ENCODE assay signal across 1 cellular context in the genomic region with DNA sequence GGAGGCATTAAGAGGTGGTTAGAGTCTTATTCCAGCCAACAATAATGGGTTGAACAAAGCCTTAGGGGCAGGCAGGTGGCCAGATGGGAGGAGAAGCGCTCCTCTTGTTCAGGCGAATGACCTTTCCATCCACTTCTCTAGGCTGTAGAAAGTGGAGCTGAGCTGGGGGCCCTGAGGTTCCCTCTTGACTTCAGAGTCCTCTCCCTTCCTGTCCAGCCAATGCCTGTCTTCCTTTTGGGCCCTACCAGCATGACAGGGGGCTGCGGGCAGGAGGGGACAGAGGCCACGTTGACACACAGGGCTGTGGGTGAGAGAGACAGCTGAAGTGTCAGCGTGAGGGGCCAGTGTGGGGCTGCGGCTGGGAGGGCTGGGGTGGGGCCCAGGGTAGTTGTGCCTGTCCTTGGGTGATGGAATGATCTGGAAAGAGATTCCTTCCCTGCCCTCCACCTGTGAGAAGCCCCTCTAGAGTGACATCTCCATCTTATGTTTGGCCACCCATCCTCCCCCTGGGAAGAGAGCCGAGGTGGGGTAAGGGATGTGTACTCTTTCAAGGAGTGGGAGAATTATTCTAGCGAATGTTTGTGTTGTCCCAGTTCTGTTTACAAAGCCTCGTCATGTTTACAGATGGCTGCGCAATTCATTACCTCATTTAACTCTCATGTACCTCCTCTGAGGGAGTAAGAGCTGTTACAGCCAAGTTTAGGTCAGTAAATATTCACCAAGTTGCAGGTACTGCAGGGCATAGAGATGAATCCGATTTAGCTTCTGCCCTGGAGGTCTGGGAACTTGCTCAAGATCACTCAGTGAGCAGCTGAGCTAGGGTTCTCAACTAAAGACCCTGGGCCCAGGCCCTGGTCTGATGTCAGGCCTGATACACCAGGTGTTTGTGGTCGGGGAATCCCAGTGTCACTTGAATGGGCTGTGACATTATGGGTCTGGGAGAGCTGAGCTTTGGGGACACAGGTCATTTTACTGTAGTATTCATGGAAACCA.
TF ChIP-seq lines count a peak whose summit lies in the region.

No MANE protein-coding gene starts in this region.

TF ChIP-seq in HepG2, 621 proteins besides CTCF, POLR2A, EP300 and RAD21 (continued from another document and continues in another):
- TF ChIP-seq, protein P1, sequence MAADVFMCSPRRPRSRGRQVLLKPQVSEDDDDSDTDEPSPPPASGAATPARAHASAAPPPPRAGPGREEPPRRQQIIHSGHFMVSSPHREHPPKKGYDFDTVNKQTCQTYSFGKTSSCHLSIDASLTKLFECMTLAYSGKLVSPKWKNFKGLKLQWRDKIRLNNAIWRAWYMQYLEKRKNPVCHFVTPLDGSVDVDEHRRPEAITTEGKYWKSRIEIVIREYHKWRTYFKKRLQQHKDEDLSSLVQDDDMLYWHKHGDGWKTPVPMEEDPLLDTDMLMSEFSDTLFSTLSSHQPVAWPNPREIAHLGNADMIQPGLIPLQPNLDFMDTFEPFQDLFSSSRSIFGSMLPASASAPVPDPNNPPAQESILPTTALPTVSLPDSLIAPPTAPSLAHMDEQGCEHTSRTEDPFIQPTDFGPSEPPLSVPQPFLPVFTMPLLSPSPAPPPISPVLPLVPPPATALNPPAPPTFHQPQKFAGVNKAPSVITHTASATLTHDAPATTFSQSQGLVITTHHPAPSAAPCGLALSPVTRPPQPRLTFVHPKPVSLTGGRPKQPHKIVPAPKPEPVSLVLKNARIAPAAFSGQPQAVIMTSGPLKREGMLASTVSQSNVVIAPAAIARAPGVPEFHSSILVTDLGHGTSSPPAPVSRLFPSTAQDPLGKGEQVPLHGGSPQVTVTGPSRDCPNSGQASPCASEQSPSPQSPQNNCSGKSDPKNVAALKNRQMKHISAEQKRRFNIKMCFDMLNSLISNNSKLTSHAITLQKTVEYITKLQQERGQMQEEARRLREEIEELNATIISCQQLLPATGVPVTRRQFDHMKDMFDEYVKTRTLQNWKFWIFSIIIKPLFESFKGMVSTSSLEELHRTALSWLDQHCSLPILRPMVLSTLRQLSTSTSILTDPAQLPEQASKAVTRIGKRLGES (CRISPR knock-in tag; IDR thresholded peaks at IDR 0.05; ENCODE audit: borderline replicate concordance) = no peak
- TF ChIP-seq ZNF263 (CRISPR knock-in tag; IDR thresholded peaks at IDR 0.05) (peak; percentile 31; the same call in 1 of the 2 replicates), ZNF256 (CRISPR knock-in tag; conservative IDR thresholded peaks at IDR 0.05) (no peak), ZNF33B (CRISPR knock-in tag; IDR thresholded peaks at IDR 0.05) (peak; percentile 50), RFX1 (IDR thresholded peaks at IDR 0.05) (no peak), KDM6A (CRISPR knock-in tag; IDR thresholded peaks at IDR 0.05; ENCODE audit: low read depth) (peak; percentile 76), ZNF33A (CRISPR knock-in tag; IDR thresholded peaks at IDR 0.05; ENCODE audit: borderline replicate concordance) (no peak; the same call in 1 of the 2 replicates), RXRB (CRISPR knock-in tag; IDR thresholded peaks at IDR 0.05; ENCODE audit: borderline replicate concordance) (peak; percentile 67), ZNF776 (CRISPR knock-in tag; IDR thresholded peaks at IDR 0.05) (no peak), CENPX (CRISPR knock-in tag; IDR thresholded peaks at IDR 0.05) (no peak), ZNF747 (CRISPR knock-in tag; IDR thresholded peaks at IDR 0.05; ENCODE audit: borderline replicate concordance) (no peak), ZKSCAN8 (CRISPR knock-in tag; IDR thresholded peaks at IDR 0.05; ENCODE audit: borderline replicate concordance) (peak; percentile 30; the same call in 1 of the 2 replicates), HMGA1 (CRISPR knock-in tag; conservative IDR thresholded peaks at IDR 0.05) (no peak), GTF3A (CRISPR knock-in tag; conservative IDR thresholded peaks at IDR 0.05) (0 out of 2 replicates have a peak, but pooled peaks have one; percentile 49), FOXK1 (CRISPR knock-in tag; IDR thresholded peaks at IDR 0.05; ENCODE audit: borderline replicate concordance, low read depth) (peak; percentile 92; the same call in 1 of the 2 replicates), ZMYM2 (CRISPR knock-in tag; IDR thresholded peaks at IDR 0.05) (no peak), NRL (CRISPR knock-in tag; IDR thresholded peaks at IDR 0.05; ENCODE audit: borderline replicate concordance) (peak; percentile 54; the same call in 1 of the 2 replicates), YEATS2 (CRISPR knock-in tag; IDR thresholded peaks at IDR 0.05; ENCODE audit: borderline replicate concordance) (no peak; the same call in 1 of the 2 replicates), EED (CRISPR knock-in tag; IDR thresholded peaks at IDR 0.05) (no peak), ZNF431 (CRISPR knock-in tag; IDR thresholded peaks at IDR 0.05; ENCODE audit: borderline replicate concordance, low read depth) (peak; percentile 62; the same call in 1 of the 2 replicates), PAWR (CRISPR knock-in tag; IDR thresholded peaks at IDR 0.05; ENCODE audit: borderline replicate concordance) (no peak), TSC22D2 (CRISPR knock-in tag; IDR thresholded peaks at IDR 0.05; ENCODE audit: borderline replicate concordance) (no peak), BHLHE40 (IDR thresholded peaks at IDR 0.05; ENCODE audit: low read length) (no peak), ZNF274 (CRISPR knock-in tag; IDR thresholded peaks at IDR 0.05) (peak; percentile 40), ZSCAN30 (CRISPR knock-in tag; IDR thresholded peaks at IDR 0.05) (0 out of 2 replicates have a peak, but pooled peaks have one; percentile 29), CREM (IDR thresholded peaks at IDR 0.05) (peak; percentile 84), CREM (CRISPR knock-in tag; IDR thresholded peaks at IDR 0.05) (no peak), MED13 (CRISPR knock-in tag; IDR thresholded peaks at IDR 0.05) (no peak), ZKSCAN5 (CRISPR knock-in tag; IDR thresholded peaks at IDR 0.05) (no peak), MXD4 (CRISPR knock-in tag; IDR thresholded peaks at IDR 0.05) (no peak; the same call in 1 of the 2 replicates), HDAC6 (IDR thresholded peaks at IDR 0.05; ENCODE audit: low read depth, low read length) (no peak), JARID2 (CRISPR knock-in tag; IDR thresholded peaks at IDR 0.05; ENCODE audit: insufficient replicate concordance) (peak; percentile 67), KDM3A (CRISPR knock-in tag; IDR thresholded peaks at IDR 0.05; ENCODE audit: low read depth) (0 out of 2 replicates have a peak, but pooled peaks have one; percentile 10)
- TF ChIP-seq, protein P2, sequence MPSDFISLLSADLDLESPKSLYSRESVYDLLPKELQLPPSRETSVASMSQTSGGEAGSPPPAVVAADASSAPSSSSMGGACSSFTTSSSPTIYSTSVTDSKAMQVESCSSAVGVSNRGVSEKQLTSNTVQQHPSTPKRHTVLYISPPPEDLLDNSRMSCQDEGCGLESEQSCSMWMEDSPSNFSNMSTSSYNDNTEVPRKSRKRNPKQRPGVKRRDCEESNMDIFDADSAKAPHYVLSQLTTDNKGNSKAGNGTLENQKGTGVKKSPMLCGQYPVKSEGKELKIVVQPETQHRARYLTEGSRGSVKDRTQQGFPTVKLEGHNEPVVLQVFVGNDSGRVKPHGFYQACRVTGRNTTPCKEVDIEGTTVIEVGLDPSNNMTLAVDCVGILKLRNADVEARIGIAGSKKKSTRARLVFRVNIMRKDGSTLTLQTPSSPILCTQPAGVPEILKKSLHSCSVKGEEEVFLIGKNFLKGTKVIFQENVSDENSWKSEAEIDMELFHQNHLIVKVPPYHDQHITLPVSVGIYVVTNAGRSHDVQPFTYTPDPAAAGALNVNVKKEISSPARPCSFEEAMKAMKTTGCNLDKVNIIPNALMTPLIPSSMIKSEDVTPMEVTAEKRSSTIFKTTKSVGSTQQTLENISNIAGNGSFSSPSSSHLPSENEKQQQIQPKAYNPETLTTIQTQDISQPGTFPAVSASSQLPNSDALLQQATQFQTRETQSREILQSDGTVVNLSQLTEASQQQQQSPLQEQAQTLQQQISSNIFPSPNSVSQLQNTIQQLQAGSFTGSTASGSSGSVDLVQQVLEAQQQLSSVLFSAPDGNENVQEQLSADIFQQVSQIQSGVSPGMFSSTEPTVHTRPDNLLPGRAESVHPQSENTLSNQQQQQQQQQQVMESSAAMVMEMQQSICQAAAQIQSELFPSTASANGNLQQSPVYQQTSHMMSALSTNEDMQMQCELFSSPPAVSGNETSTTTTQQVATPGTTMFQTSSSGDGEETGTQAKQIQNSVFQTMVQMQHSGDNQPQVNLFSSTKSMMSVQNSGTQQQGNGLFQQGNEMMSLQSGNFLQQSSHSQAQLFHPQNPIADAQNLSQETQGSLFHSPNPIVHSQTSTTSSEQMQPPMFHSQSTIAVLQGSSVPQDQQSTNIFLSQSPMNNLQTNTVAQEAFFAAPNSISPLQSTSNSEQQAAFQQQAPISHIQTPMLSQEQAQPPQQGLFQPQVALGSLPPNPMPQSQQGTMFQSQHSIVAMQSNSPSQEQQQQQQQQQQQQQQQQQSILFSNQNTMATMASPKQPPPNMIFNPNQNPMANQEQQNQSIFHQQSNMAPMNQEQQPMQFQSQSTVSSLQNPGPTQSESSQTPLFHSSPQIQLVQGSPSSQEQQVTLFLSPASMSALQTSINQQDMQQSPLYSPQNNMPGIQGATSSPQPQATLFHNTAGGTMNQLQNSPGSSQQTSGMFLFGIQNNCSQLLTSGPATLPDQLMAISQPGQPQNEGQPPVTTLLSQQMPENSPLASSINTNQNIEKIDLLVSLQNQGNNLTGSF (CRISPR knock-in tag; IDR thresholded peaks at IDR 0.05) = no peak
- TF ChIP-seq, protein P3, sequence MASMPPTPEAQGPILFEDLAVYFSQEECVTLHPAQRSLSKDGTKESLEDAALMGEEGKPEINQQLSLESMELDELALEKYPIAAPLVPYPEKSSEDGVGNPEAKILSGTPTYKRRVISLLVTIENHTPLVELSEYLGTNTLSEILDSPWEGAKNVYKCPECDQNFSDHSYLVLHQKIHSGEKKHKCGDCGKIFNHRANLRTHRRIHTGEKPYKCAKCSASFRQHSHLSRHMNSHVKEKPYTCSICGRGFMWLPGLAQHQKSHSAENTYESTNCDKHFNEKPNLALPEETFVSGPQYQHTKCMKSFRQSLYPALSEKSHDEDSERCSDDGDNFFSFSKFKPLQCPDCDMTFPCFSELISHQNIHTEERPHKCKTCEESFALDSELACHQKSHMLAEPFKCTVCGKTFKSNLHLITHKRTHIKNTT (CRISPR knock-in tag; IDR thresholded peaks at IDR 0.05) = no peak
- TF ChIP-seq, protein P4, sequence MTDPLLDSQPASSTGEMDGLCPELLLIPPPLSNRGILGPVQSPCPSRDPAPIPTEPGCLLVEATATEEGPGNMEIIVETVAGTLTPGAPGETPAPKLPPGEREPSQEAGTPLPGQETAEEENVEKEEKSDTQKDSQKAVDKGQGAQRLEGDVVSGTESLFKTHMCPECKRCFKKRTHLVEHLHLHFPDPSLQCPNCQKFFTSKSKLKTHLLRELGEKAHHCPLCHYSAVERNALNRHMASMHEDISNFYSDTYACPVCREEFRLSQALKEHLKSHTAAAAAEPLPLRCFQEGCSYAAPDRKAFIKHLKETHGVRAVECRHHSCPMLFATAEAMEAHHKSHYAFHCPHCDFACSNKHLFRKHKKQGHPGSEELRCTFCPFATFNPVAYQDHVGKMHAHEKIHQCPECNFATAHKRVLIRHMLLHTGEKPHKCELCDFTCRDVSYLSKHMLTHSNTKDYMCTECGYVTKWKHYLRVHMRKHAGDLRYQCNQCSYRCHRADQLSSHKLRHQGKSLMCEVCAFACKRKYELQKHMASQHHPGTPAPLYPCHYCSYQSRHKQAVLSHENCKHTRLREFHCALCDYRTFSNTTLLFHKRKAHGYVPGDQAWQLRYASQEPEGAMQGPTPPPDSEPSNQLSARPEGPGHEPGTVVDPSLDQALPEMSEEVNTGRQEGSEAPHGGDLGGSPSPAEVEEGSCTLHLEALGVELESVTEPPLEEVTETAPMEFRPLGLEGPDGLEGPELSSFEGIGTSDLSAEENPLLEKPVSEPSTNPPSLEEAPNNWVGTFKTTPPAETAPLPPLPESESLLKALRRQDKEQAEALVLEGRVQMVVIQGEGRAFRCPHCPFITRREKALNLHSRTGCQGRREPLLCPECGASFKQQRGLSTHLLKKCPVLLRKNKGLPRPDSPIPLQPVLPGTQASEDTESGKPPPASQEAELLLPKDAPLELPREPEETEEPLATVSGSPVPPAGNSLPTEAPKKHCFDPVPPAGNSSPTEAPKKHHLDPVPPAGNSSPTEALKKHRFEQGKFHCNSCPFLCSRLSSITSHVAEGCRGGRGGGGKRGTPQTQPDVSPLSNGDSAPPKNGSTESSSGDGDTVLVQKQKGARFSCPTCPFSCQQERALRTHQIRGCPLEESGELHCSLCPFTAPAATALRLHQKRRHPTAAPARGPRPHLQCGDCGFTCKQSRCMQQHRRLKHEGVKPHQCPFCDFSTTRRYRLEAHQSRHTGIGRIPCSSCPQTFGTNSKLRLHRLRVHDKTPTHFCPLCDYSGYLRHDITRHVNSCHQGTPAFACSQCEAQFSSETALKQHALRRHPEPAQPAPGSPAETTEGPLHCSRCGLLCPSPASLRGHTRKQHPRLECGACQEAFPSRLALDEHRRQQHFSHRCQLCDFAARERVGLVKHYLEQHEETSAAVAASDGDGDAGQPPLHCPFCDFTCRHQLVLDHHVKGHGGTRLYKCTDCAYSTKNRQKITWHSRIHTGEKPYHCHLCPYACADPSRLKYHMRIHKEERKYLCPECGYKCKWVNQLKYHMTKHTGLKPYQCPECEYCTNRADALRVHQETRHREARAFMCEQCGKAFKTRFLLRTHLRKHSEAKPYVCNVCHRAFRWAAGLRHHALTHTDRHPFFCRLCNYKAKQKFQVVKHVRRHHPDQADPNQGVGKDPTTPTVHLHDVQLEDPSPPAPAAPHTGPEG (CRISPR knock-in tag; IDR thresholded peaks at IDR 0.05) = no peak
- TF ChIP-seq, protein P5, sequence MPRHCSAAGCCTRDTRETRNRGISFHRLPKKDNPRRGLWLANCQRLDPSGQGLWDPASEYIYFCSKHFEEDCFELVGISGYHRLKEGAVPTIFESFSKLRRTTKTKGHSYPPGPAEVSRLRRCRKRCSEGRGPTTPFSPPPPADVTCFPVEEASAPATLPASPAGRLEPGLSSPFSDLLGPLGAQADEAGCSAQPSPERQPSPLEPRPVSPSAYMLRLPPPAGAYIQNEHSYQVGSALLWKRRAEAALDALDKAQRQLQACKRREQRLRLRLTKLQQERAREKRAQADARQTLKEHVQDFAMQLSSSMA (CRISPR knock-in tag; IDR thresholded peaks at IDR 0.05) = peak; percentile 66; the same call in 1 of the 2 replicates
- TF ChIP-seq, protein P6, sequence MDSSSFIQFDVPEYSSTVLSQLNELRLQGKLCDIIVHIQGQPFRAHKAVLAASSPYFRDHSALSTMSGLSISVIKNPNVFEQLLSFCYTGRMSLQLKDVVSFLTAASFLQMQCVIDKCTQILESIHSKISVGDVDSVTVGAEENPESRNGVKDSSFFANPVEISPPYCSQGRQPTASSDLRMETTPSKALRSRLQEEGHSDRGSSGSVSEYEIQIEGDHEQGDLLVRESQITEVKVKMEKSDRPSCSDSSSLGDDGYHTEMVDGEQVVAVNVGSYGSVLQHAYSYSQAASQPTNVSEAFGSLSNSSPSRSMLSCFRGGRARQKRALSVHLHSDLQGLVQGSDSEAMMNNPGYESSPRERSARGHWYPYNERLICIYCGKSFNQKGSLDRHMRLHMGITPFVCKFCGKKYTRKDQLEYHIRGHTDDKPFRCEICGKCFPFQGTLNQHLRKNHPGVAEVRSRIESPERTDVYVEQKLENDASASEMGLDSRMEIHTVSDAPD (CRISPR knock-in tag; IDR thresholded peaks at IDR 0.05) = no peak
- TF ChIP-seq, protein P7, sequence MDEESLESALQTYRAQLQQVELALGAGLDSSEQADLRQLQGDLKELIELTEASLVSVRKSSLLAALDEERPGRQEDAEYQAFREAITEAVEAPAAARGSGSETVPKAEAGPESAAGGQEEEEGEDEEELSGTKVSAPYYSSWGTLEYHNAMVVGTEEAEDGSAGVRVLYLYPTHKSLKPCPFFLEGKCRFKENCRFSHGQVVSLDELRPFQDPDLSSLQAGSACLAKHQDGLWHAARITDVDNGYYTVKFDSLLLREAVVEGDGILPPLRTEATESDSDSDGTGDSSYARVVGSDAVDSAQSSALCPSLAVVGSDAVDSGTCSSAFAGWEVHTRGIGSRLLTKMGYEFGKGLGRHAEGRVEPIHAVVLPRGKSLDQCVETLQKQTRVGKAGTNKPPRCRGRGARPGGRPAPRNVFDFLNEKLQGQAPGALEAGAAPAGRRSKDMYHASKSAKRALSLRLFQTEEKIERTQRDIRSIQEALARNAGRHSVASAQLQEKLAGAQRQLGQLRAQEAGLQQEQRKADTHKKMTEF (CRISPR knock-in tag; IDR thresholded peaks at IDR 0.05) = no peak
